30 cellular contexts compared by ENCODE assay signal in the genomic region with DNA sequence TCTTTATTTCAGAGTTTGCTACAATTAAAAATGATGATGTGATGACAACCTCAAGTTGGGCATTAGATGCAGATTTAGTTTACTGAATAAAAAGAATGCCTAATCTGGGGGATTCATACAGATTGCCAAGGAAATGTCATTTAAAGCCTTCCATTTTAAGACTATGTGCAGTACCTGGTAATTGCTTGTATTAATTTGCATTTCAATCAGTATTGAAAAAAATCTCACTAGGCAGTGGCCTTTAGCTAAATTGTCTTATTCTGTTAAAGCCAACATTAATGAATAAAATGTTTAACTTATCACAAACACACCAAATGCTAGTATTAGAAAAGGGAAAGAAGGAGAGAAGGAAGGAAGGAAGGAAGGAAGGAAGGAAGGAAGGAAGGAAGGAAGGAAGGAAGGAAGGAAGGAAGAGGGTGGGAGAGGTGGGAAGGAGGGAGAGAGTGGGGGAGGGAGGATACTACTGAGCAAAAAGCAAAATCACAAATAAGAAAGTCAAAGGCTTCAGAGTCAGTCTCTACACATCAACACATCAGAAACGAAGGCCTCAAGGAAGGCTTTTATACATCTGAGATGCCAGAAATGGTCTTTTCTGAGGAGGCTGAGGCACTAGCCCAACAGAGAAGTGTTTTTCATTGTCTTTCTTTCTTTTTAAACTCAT.
"Had no signal": no experiment of that assay in that cellular context is flagged by ENCODE, and none has a peak within 500 bp of the region (broad histone marks: within the 10 kb centered on the region; RNA-seq: fewer than 3 reads in every experiment).

No MANE protein-coding gene starts in this region.

- H3K36me3 ChIP-seq: adrenal gland, breast epithelium, cardiac muscle cell, colonic mucosa had no signal

- H3K9me3 ChIP-seq: adrenal gland, body of pancreas, breast epithelium, colonic mucosa had no signal

- H3K9me3 Mint-ChIP-seq: activated CD4-positive, alpha-beta memory T cell treated with anti-CD3 and anti-CD28 coated beads for 36 hours; activated CD4-positive, alpha-beta T cell treated with anti-CD3 and anti-CD28 coated beads, Interleukin-2, amount 10 ng/mL, durations not matched to agents 24 days and 14 days; activated naive CD4-positive, alpha-beta T cell treated with anti-CD3 and anti-CD28 coated beads for 36 hours; activated naive CD8-positive, alpha-beta T cell treated with anti-CD3 and anti-CD28 coated beads for 36 hours; activated naive CD8-positive, alpha-beta T cell treated with anti-CD3 and anti-CD28 coated beads, Interleukin-2, amount 50 U/mL, for 24 hours; activated T-helper 1 cell treated with anti-CD3 and anti-CD28 coated beads, Interleukin-12 subunit alpha, Interleukin-12 subunit beta, Interleukin-2, Interleukin-4 antibody, amounts not matched to agents 30 ng/mL and 10 ng/mL and 1 ng/mL, durations not matched to agents 14 hours and 24 hours and 36 hours; activated T-helper 2 cell treated with anti-CD3 and anti-CD28 coated beads, Interferon-gamma antibody, Interleukin-2, Interleukin-4, amounts not matched to agents 10 μg/mL and 5 μg/mL and 100 μg/mL, durations not matched to agents 14 hours and 24 hours and 36 hours had no signal

- H3K27ac ChIP-seq: adrenal gland, body of pancreas, breast epithelium, cardiac muscle cell, colonic mucosa had no signal

- H3K27ac Mint-ChIP-seq: activated CD4-positive, alpha-beta memory T cell treated with anti-CD3 and anti-CD28 coated beads for 36 hours; activated CD4-positive, alpha-beta T cell treated with anti-CD3 and anti-CD28 coated beads for 36 hours; activated CD4-positive, alpha-beta T cell treated with anti-CD3 and anti-CD28 coated beads, Interleukin-2, amount 10 ng/mL, durations not matched to agents 24 days and 14 days; activated CD8-positive, alpha-beta memory T cell treated with anti-CD3 and anti-CD28 coated beads, Interleukin-2, amount 10 ng/mL, durations not matched to agents 7 days and 5 days; activated CD8-positive, alpha-beta T cell treated with anti-CD3 and anti-CD28 coated beads, Interleukin-2, amount 10 ng/mL, durations not matched to agents 7 days and 5 days; activated naive CD4-positive, alpha-beta T cell treated with anti-CD3 and anti-CD28 coated beads for 36 hours; activated naive CD4-positive, alpha-beta T cell treated with anti-CD3 and anti-CD28 coated beads, Interleukin-2, amount 50 U/mL, for 24 hours; activated naive CD8-positive, alpha-beta T cell treated with anti-CD3 and anti-CD28 coated beads for 36 hours; activated naive CD8-positive, alpha-beta T cell treated with anti-CD3 and anti-CD28 coated beads, Interleukin-2, amount 50 U/mL, for 24 hours; activated T-helper 1 cell treated with anti-CD3 and anti-CD28 coated beads, Interleukin-12 subunit alpha, Interleukin-12 subunit beta, Interleukin-2, Interleukin-4 antibody, amounts not matched to agents 30 ng/mL and 10 ng/mL and 1 ng/mL, durations not matched to agents 14 hours and 24 hours and 36 hours; activated T-helper 2 cell treated with anti-CD3 and anti-CD28 coated beads, Interferon-gamma antibody, Interleukin-2, Interleukin-4, amounts not matched to agents 10 μg/mL and 5 μg/mL and 100 μg/mL, durations not matched to agents 14 hours and 24 hours and 36 hours had no signal

- H3K4me3 ChIP-seq: adrenal gland, body of pancreas, breast epithelium, cardiac muscle cell, colonic mucosa had no signal

- H3K27me3 ChIP-seq: adrenal gland, body of pancreas, breast epithelium, cardiac muscle cell, colonic mucosa had no signal

- ATAC-seq: activated CD4-positive, alpha-beta T cell treated with anti-CD3 and anti-CD28 coated beads for 36 hours; activated CD8-positive, alpha-beta memory T cell treated with anti-CD3 and anti-CD28 coated beads, Interleukin-2, amount 10 ng/mL, durations not matched to agents 7 days and 5 days; activated CD8-positive, alpha-beta T cell treated with anti-CD3 and anti-CD28 coated beads, Interleukin-2, amount 10 ng/mL, durations not matched to agents 7 days and 5 days; activated naive CD8-positive, alpha-beta T cell treated with anti-CD3 and anti-CD28 coated beads, Interleukin-2, amount 50 U/mL, for 24 hours; body of pancreas; esophagus mucosa had no signal

- H3K4me1 Mint-ChIP-seq: activated CD4-positive, alpha-beta T cell treated with anti-CD3 and anti-CD28 coated beads for 36 hours; activated CD4-positive, alpha-beta T cell treated with anti-CD3 and anti-CD28 coated beads, Interleukin-2, amount 10 ng/mL, durations not matched to agents 24 days and 14 days; activated CD8-positive, alpha-beta memory T cell treated with anti-CD3 and anti-CD28 coated beads, Interleukin-2, amount 10 ng/mL, durations not matched to agents 7 days and 5 days; activated naive CD4-positive, alpha-beta T cell treated with anti-CD3 and anti-CD28 coated beads, Interleukin-2, amount 50 U/mL, for 24 hours; activated naive CD8-positive, alpha-beta T cell treated with anti-CD3 and anti-CD28 coated beads for 36 hours; activated naive CD8-positive, alpha-beta T cell treated with anti-CD3 and anti-CD28 coated beads, Interleukin-2, amount 50 U/mL, for 24 hours had no signal

- H3K36me3 Mint-ChIP-seq: activated CD4-positive, alpha-beta memory T cell treated with anti-CD3 and anti-CD28 coated beads for 36 hours; activated CD8-positive, alpha-beta memory T cell treated with anti-CD3 and anti-CD28 coated beads, Interleukin-2, amount 10 ng/mL, durations not matched to agents 7 days and 5 days; activated naive CD4-positive, alpha-beta T cell treated with anti-CD3 and anti-CD28 coated beads, Interleukin-2, amount 50 U/mL, for 24 hours; activated naive CD8-positive, alpha-beta T cell treated with anti-CD3 and anti-CD28 coated beads for 36 hours had no signal

- H3K4me1 ChIP-seq: adrenal gland, body of pancreas, breast epithelium, colonic mucosa had no signal

- H3K27me3 Mint-ChIP-seq: activated CD4-positive, alpha-beta memory T cell treated with anti-CD3 and anti-CD28 coated beads for 36 hours; activated CD4-positive, alpha-beta T cell treated with anti-CD3 and anti-CD28 coated beads for 36 hours; activated CD4-positive, alpha-beta T cell treated with anti-CD3 and anti-CD28 coated beads, Interleukin-2, amount 10 ng/mL, durations not matched to agents 24 days and 14 days; activated CD8-positive, alpha-beta memory T cell treated with anti-CD3 and anti-CD28 coated beads, Interleukin-2, amount 10 ng/mL, durations not matched to agents 7 days and 5 days; activated naive CD4-positive, alpha-beta T cell treated with anti-CD3 and anti-CD28 coated beads, Interleukin-2, amount 50 U/mL, for 24 hours; activated naive CD8-positive, alpha-beta T cell treated with anti-CD3 and anti-CD28 coated beads for 36 hours had no signal

- H3K4me3 Mint-ChIP-seq: activated CD4-positive, alpha-beta memory T cell treated with anti-CD3 and anti-CD28 coated beads for 36 hours; activated CD4-positive, alpha-beta T cell treated with anti-CD3 and anti-CD28 coated beads for 36 hours; activated CD4-positive, alpha-beta T cell treated with anti-CD3 and anti-CD28 coated beads, Interleukin-2, amount 10 ng/mL, durations not matched to agents 24 days and 14 days; activated CD8-positive, alpha-beta memory T cell treated with anti-CD3 and anti-CD28 coated beads, Interleukin-2, amount 10 ng/mL, durations not matched to agents 7 days and 5 days; activated CD8-positive, alpha-beta T cell treated with anti-CD3 and anti-CD28 coated beads, Interleukin-2, amount 10 ng/mL, durations not matched to agents 7 days and 5 days; activated naive CD4-positive, alpha-beta T cell treated with anti-CD3 and anti-CD28 coated beads for 36 hours; activated naive CD4-positive, alpha-beta T cell treated with anti-CD3 and anti-CD28 coated beads, Interleukin-2, amount 50 U/mL, for 24 hours; activated naive CD8-positive, alpha-beta T cell treated with anti-CD3 and anti-CD28 coated beads for 36 hours; activated naive CD8-positive, alpha-beta T cell treated with anti-CD3 and anti-CD28 coated beads, Interleukin-2, amount 50 U/mL, for 24 hours; activated T-helper 1 cell treated with anti-CD3 and anti-CD28 coated beads, Interleukin-12 subunit alpha, Interleukin-12 subunit beta, Interleukin-2, Interleukin-4 antibody, amounts not matched to agents 30 ng/mL and 10 ng/mL and 1 ng/mL, durations not matched to agents 14 hours and 24 hours and 36 hours had no signal

- DNase-seq: activated CD4-positive, alpha-beta memory T cell treated with anti-CD3 and anti-CD28 coated beads for 36 hours; activated CD4-positive, alpha-beta T cell treated with anti-CD3 and anti-CD28 coated beads for 36 hours; activated CD4-positive, alpha-beta T cell treated with anti-CD3 and anti-CD28 coated beads, Interleukin-2, amount 10 ng/mL, durations not matched to agents 24 days and 14 days; activated CD4-positive, CD25-positive, alpha-beta regulatory T cell; activated CD4-positive, CD25-positive, alpha-beta regulatory T cell treated with anti-CD3 and anti-CD28 coated beads, Interleukin-2, amount 50 U/mL, for 72 hours; activated CD8-positive, alpha-beta memory T cell treated with anti-CD3 and anti-CD28 coated beads, Interleukin-2, amount 10 ng/mL, durations not matched to agents 7 days and 5 days; activated CD8-positive, alpha-beta memory T cell treated with anti-CD3 and anti-CD28 coated beads, Interleukin-2, amount 50 U/mL, for 4 hours; activated CD8-positive, alpha-beta T cell treated with anti-CD3 and anti-CD28 coated beads, Interleukin-2, amount 10 ng/mL, durations not matched to agents 7 days and 5 days; activated effector memory CD4-positive, alpha-beta T cell treated with anti-CD3 and anti-CD28 coated beads, Interleukin-2, amount 50 U/mL, for 16 hours; activated naive CD4-positive, alpha-beta T cell treated with anti-CD3 and anti-CD28 coated beads for 36 hours; activated naive CD8-positive, alpha-beta T cell treated with anti-CD3 and anti-CD28 coated beads for 36 hours; activated naive CD8-positive, alpha-beta T cell treated with anti-CD3 and anti-CD28 coated beads, Interleukin-2, amount 50 U/mL, for 24 hours; activated T-cell treated with anti-CD3 and anti-CD28 coated beads, Interleukin-2, amount 50 U/mL, for 1 hour; activated T-cell treated with anti-CD3 and anti-CD28 coated beads, Interleukin-2, amount 50 U/mL, for 48 hours; adrenal gland; amygdala; aorta; body of pancreas; central memory CD4-positive, alpha-beta T cell; cerebellar nuclear complex; colonic mucosa; effector CD8-positive, alpha-beta T cell; foreskin fibroblast; T-helper 2 cell had no signal
